Comparison of ENCODE assay signal across 8 cellular contexts in the genomic region with DNA sequence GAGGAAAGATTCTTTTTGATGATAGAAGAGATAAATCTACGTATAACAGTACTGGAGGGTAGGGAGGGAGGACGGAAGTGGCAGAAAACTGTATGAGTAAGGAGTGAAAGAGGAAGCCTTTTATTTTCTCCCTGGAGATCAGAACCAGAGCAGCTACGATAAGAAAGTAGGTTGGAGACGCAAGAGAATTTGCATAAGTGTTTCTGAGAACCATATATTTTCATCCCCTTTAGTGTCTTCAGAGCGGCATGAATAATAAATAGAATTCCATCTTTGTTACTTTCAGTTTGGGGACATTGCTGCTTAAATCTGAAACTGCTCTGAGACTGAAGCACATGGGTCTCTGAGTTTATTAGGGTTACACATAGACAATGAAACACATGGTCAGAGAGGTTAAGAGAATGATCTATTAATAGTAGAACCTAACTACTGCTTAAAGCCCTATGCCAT.
A peak's percentile ranks its signal among the peaks of the same experiment; 100 is the strongest.
DNase-seq lines count a peak whose midpoint lies in the region; ATAC-seq and TF ChIP-seq lines count a peak whose summit lies in the region.

No MANE protein-coding gene starts in this region.

- no peak overlapping the region for H3K27ac ChIP-seq in right cardiac atrium (ENCODE audit: low read length)
- no peak overlapping the region for H3K27ac ChIP-seq in neural progenitor cell
- no peak overlapping the region for H3K27ac ChIP-seq in body of pancreas

- WGBS in right cardiac atrium, result 32% methylated on average over 5 of the region's 5 CpGs
- WGBS in body of pancreas, 2 donors, result 56 to 67% methylated on average over 5 of the region's 5 CpGs

- no peaks in the 10 kb centered on the region for H3F3A ChIP-seq in neural progenitor cell (ENCODE audit: low read depth)

- H3K4me3 Mint-ChIP-seq in T-helper 17 cell (no peak overlapping the region), neural progenitor cell (no peak overlapping the region)

- no peaks in the 10 kb centered on the region for H3K4me1 ChIP-seq in right cardiac atrium (ENCODE audit: control insufficient read depth, insufficient read depth, low read length)
- peaks cover 7% of the 10 kb centered on the region for H3K4me1 ChIP-seq in neural progenitor cell
- no peaks in the 10 kb centered on the region for H3K4me1 ChIP-seq in body of pancreas

- no peak overlapping the region for H3K27ac Mint-ChIP-seq in T-helper 17 cell
- no peak overlapping the region for H3K27ac Mint-ChIP-seq in neural progenitor cell

- peak overlapping the region; percentile 36 for H2AFZ ChIP-seq in neural progenitor cell (replicated peaks)

- TF ChIP-seq POLR2A in body of pancreas (IDR thresholded peaks at IDR 0.05), result no peak

- H3K9me3 Mint-ChIP-seq in neural progenitor cell, result peaks cover 6% of the 10 kb centered on the region

- DNase-seq in right cardiac atrium, result no peak
- no peak for DNase-seq in Right ventricle myocardium inferior (ENCODE audit: missing footprints)
- no peak for DNase-seq in T-helper 17 cell
- no peak for DNase-seq in neural progenitor cell (ENCODE audit: low spot score)
- DNase-seq in NCI-H2196 (lab: John Stamatoyannopoulos, UW; ENCODE audit: unreplicated experiment), result no peak
- no peak for DNase-seq in NCI-H1930 (lab: John Stamatoyannopoulos, UW)
- no peak for DNase-seq in body of pancreas

- H3K27me3 ChIP-seq in right cardiac atrium (ENCODE audit: control insufficient read depth, insufficient read depth) (no peaks in the 10 kb centered on the region), neural progenitor cell (no peaks in the 10 kb centered on the region), body of pancreas (no peaks in the 10 kb centered on the region)

- H3K36me3 ChIP-seq in neural progenitor cell (no peaks in the 10 kb centered on the region), body of pancreas (replicated peaks in 1 of 2; ENCODE audit: insufficient read depth in 1 of 2, low read depth in 2 of 2) (no peaks in the 10 kb centered on the region)

- H3K36me3 Mint-ChIP-seq in T-helper 17 cell (ENCODE audit: low read depth) (no peaks in the 10 kb centered on the region), neural progenitor cell (no peaks in the 10 kb centered on the region)

- H4K20me1 ChIP-seq in neural progenitor cell (ENCODE audit: low read depth), result no peaks in the 10 kb centered on the region

- H3K9me3 ChIP-seq in right cardiac atrium (ENCODE audit: control insufficient read depth, low read length) (no peaks in the 10 kb centered on the region), T-helper 17 cell (ENCODE audit: control insufficient read depth, low read length, poor library complexity, severe bottlenecking) (no peaks in the 10 kb centered on the region), neural progenitor cell (ENCODE audit: low read depth) (no peaks in the 10 kb centered on the region), body of pancreas (no peaks in the 10 kb centered on the region)

- intact Hi-C loops in right cardiac atrium (cut with DNase I), result no loop called here
- intact Hi-C loops in Right ventricle myocardium inferior (cut with DNase I), result no loop called here
- intact Hi-C loops in body of pancreas (cut with DNase I), result no loop called here

- ATAC-seq in right cardiac atrium, result no peak
- ATAC-seq in Right ventricle myocardium inferior, result no peak
- peak; percentile 74 for ATAC-seq in HG03045 (IDR thresholded peaks at IDR 0.05; ENCODE audit: unreplicated experiment)
- ATAC-seq in T-helper 17 cell, result peak; percentile 20
- ATAC-seq in body of pancreas, result no peak

- H3K4me3 ChIP-seq in right cardiac atrium (ENCODE audit: low read length), result peak overlapping the region; percentile 21
- H3K4me3 ChIP-seq in neural progenitor cell, result no peak overlapping the region
- no peak overlapping the region for H3K4me3 ChIP-seq in body of pancreas

- H3K79me2 ChIP-seq in neural progenitor cell (ENCODE audit: low read depth), result no peaks in the 10 kb centered on the region

- H3K27me3 Mint-ChIP-seq in T-helper 17 cell, result peaks cover 8% of the 10 kb centered on the region
- peaks cover 5% of the 10 kb centered on the region for H3K27me3 Mint-ChIP-seq in neural progenitor cell (ENCODE audit: insufficient read depth, low read depth)

- no peak overlapping the region for H3K4me2 ChIP-seq in neural progenitor cell

- no peak overlapping the region for H3K9ac ChIP-seq in neural progenitor cell

- TF ChIP-seq CTCF in neural progenitor cell (IDR thresholded peaks at IDR 0.05) (no peak), body of pancreas (IDR thresholded peaks at IDR 0.05) (no peak)

- peaks cover 5% of the 10 kb centered on the region for H3K4me1 Mint-ChIP-seq in T-helper 17 cell
- peaks cover 4% of the 10 kb centered on the region for H3K4me1 Mint-ChIP-seq in neural progenitor cell

Comparison
In these comparisons a context has a peak if more than half of its experiments do, and no peak if none do; other contexts are left out.
1. ATAC-seq: peak in HG03045 (single experiment) and T-helper 17 cell (single experiment); none in right cardiac atrium (0 of 2), Right ventricle myocardium inferior (single experiment) and body of pancreas (single experiment).